In genomic region chr2:121974919-121975654, GRCh38 we compare ENCODE assay signal across 8 cellular contexts.
DNase-seq lines count a peak whose midpoint lies in the region; ATAC-seq, FAIRE-seq and TF ChIP-seq lines count a peak whose summit lies in the region.

No MANE protein-coding gene starts in this region.

- peak overlapping the region; percentile 38; the same call in 1 of the 2 replicates for H2BK5ac ChIP-seq in H1 (ENCODE audit: low read depth, low read length)

- no peaks in the 10 kb centered on the region for H4K20me1 ChIP-seq in H1 (replicated peaks in 1 of 2; ENCODE audit: control insufficient read depth in 1 of 2, insufficient read depth in 2 of 2, low read length in 2 of 2)

- peaks cover 28% of the 10 kb centered on the region for H3K27me3 Mint-ChIP-seq in mesothelial cell of epicardium (ENCODE audit: low read depth)

- H3K56ac ChIP-seq in H1 (replicated peaks; ENCODE audit: insufficient read length, low read depth, low read length), result no peak overlapping the region

- H2AK5ac ChIP-seq in H1 (ENCODE audit: low read depth, low read length), result no peak overlapping the region

- no peak overlapping the region for H3K4me3 ChIP-seq in H1 (ENCODE audit: extremely low read depth in 1 of 4, insufficient read depth in 2 of 4, low read depth in 3 of 4, low read length in 4 of 4)

- peak overlapping the region; percentile 42 for H3K4me3 Mint-ChIP-seq in mesothelial cell of epicardium

- H4K91ac ChIP-seq in H1 (replicated peaks; ENCODE audit: insufficient read length, low read length), result no peak overlapping the region

- POLR2A ChIA-PET in H1 (lab: Charles Lee; ENCODE audit: partially characterized antibody), result no interaction called here

- H3K27ac Mint-ChIP-seq in mesothelial cell of epicardium, result no peak overlapping the region

- TF ChIP-seq EP300 in H1 (IDR thresholded peaks at IDR 0.05; ENCODE audit: borderline replicate concordance in 1 of 2, low read depth in 2 of 2, low read length in 2 of 2), result no peak

- no peaks in the 10 kb centered on the region for H3K23me2 ChIP-seq in H1 (ENCODE audit: low read depth, low read length)

- DNase-seq in COR-L47 (lab: John Stamatoyannopoulos, UW), result peak; percentile 92
- DNase-seq in NCI-H524 treated with DMSO at 0.1 percent for 48 hours (lab: John Stamatoyannopoulos, UW), result peak; percentile 55
- DNase-seq in activated CD4-positive, alpha-beta T cell treated with anti-CD3 and anti-CD28 coated beads, Interleukin-2, amount 50 U/mL, for 24 hours (ENCODE audit: low read depth in 1 of 2, low spot score in 1 of 2), result peak; percentile 7 to 31
- DNase-seq in H1 (ENCODE audit: low read depth in 1 of 2, low spot score in 2 of 2), result peak; percentile 27 to 67
- peak in 1 of 2 experiments; percentile 40 for DNase-seq in mesothelial cell of epicardium (ENCODE audit: low spot score in 2 of 2, unreplicated experiment in 2 of 2)
- DNase-seq in stimulated activated naive CD4-positive, alpha-beta T cell treated with Interleukin-2 at 50 U/mL for 16 hours (lab: John Stamatoyannopoulos, UW), result peak; percentile 12

- H2BK15ac ChIP-seq in H1 (ENCODE audit: low read length), result no peak overlapping the region; the same call in 1 of the 2 replicates

- peak; percentile 71 for FAIRE-seq in H1 (lab: Jason Lieb, UNC)

- CTCF ChIA-PET in H1 (lab: Charles Lee; ENCODE audit: partially characterized antibody), result interaction anchor here (0.7 to 1.7 kb wide), 17 partner anchors 15 to 475 kb away, joined by 3 to 8 read pairs (median 3); no protein-coding TSS in a partner anchor

- H3K27me3 ChIP-seq in H1 (replicated peaks in 1 of 4; ENCODE audit: control insufficient read depth in 3 of 4, extremely low read depth in 1 of 4, insufficient read depth in 3 of 4, low read length in 3 of 4), result no peaks in the 10 kb centered on the region

- H3K27ac ChIP-seq in H1 (ENCODE audit: low read depth, low read length), result no peak overlapping the region

- WGBS in H1 (ENCODE audit: extremely low coverage in 1 of 2, insufficient coverage in 1 of 2, insufficient read length in 1 of 2, insufficient replicate concordance in 2 of 2, low coverage in 1 of 2, low lambda C conversion rate in 2 of 2, missing lambda C conversion rate in 1 of 2), 2 experiments, result 31% methylated on average over 13 of the region's 13 CpGs; no CpG with 5 or more reads in 1 of the 2 experiments

- H3K9me3 Mint-ChIP-seq in mesothelial cell of epicardium, result peaks cover 4% of the 10 kb centered on the region

- no peaks in the 10 kb centered on the region for H3K36me3 Mint-ChIP-seq in mesothelial cell of epicardium

- no peak overlapping the region for H3K23ac ChIP-seq in H1 (ENCODE audit: insufficient read length)

- TF ChIP-seq RAD21 in H1 (IDR thresholded peaks at IDR 0.05 in 1 of 2, conservative IDR thresholded peaks at IDR 0.05 in 1 of 2; ENCODE audit: low read depth in 2 of 2, low read length in 2 of 2), result peak; percentile 90 to 92

- H3K79me2 ChIP-seq in H1 (ENCODE audit: control insufficient read depth in 1 of 2, insufficient read depth in 2 of 2, low read length in 2 of 2), result no peaks in the 10 kb centered on the region

- no peaks in the 10 kb centered on the region for H3K36me3 ChIP-seq in H1 (ENCODE audit: control insufficient read depth in 2 of 4, insufficient read depth in 4 of 4, low read length in 3 of 4)

- peak overlapping the region; percentile 5; the same call in 1 of the 2 replicates for H3K18ac ChIP-seq in H1 (ENCODE audit: extremely low read depth, low read length)

- H3K4me2 ChIP-seq in H1 (ENCODE audit: insufficient read depth in 1 of 2, low read depth in 2 of 2, low read length in 2 of 2), result peak overlapping the region in 1 of 2 experiments; percentile 29; a peak in 2 of 4 replicates

- no peak for TF ChIP-seq POLR2A in H1 (IDR thresholded peaks at IDR 0.05; ENCODE audit: control extremely low read depth in 1 of 2, low read depth in 2 of 2, low read length in 2 of 2)

- ATAC-seq in GM19452 (IDR thresholded peaks at IDR 0.05; ENCODE audit: unreplicated experiment), result peak; percentile 97
- ATAC-seq in HG03469 (IDR thresholded peaks at IDR 0.05; ENCODE audit: unreplicated experiment), result peak; percentile 98

- no peak overlapping the region; the same call in 1 of the 2 replicates for H2BK12ac ChIP-seq in H1 (ENCODE audit: low read depth, low read length)

- peaks cover 18% of the 10 kb centered on the region for H3K4me1 Mint-ChIP-seq in mesothelial cell of epicardium

- no peak overlapping the region for H2BK120ac ChIP-seq in H1 (replicated peaks; ENCODE audit: low read depth, low read length)

- H3K79me1 ChIP-seq in H1 (ENCODE audit: low read depth, low read length), result no peaks in the 10 kb centered on the region

- H3K14ac ChIP-seq in H1 (ENCODE audit: insufficient read length), result no peak overlapping the region

- H4K5ac ChIP-seq in H1 (ENCODE audit: insufficient read length, low read depth, low read length), result no peak overlapping the region

- peak overlapping the region; percentile 93 for H2AFZ ChIP-seq in H1 (ENCODE audit: low read length)

- no peak overlapping the region for H3K4ac ChIP-seq in H1 (replicated peaks; ENCODE audit: insufficient read length, low read depth, low read length)

- peak in 2 of 3 experiments; percentile 69 to 90; a peak in 3 of 4 replicates for TF ChIP-seq CTCF in H1 (IDR thresholded peaks at IDR 0.05; ENCODE audit: control extremely low read depth in 1 of 3, insufficient read depth in 1 of 3, low read depth in 1 of 3, low read length in 3 of 3)
- TF ChIP-seq CTCF in mesothelial cell of epicardium (IDR thresholded peaks at IDR 0.05; ENCODE audit: unreplicated experiment), result no peak

- peaks cover 0 to 1% (median 0%) of the 10 kb centered on the region in 4 experiments; a peak in 2 of 7 replicates for H3K4me1 ChIP-seq in H1 (replicated peaks in 1 of 4; ENCODE audit: control insufficient read depth in 3 of 4, insufficient read depth in 4 of 4, low read length in 3 of 4)

- no peak overlapping the region for H2BK20ac ChIP-seq in H1 (ENCODE audit: low read length)

- H3K9ac ChIP-seq in H1 (replicated peaks in 1 of 4; ENCODE audit: extremely low read depth in 1 of 4, low read depth in 3 of 4, low read length in 3 of 4), result no peak overlapping the region

- 0 out of 2 replicates have a peak overlapping the region, but pooled peaks have one; percentile 17 for H4K8ac ChIP-seq in H1 (ENCODE audit: extremely low read depth, insufficient read depth, low read length)

- H3K9me3 ChIP-seq in H1 (ENCODE audit: insufficient read depth in 2 of 2, low read depth in 1 of 2, low read length in 1 of 2), result no peaks in the 10 kb centered on the region

TF ChIP-seq in H1, 55 proteins besides CTCF, POLR2A, EP300 and RAD21:
- TF ChIP-seq NANOG (IDR thresholded peaks at IDR 0.05; ENCODE audit: insufficient read depth, low read depth, low read length, poor library complexity, severe bottlenecking), result no peak
- no peak for TF ChIP-seq SUZ12 (IDR thresholded peaks at IDR 0.05; ENCODE audit: low read length)
- TF ChIP-seq SP2 (IDR thresholded peaks at IDR 0.05; ENCODE audit: low read length), result no peak
- TF ChIP-seq RXRA (IDR thresholded peaks at IDR 0.05; ENCODE audit: insufficient read depth, low read depth, low read length), result no peak
- TF ChIP-seq CREB1 (IDR thresholded peaks at IDR 0.05), result 0 out of 2 replicates have a peak, but pooled peaks have one; percentile 8
- peak; percentile 11; the same call in 1 of the 2 replicates for TF ChIP-seq TEAD4 (IDR thresholded peaks at IDR 0.05; ENCODE audit: low read depth, low read length)
